In the genomic region with DNA sequence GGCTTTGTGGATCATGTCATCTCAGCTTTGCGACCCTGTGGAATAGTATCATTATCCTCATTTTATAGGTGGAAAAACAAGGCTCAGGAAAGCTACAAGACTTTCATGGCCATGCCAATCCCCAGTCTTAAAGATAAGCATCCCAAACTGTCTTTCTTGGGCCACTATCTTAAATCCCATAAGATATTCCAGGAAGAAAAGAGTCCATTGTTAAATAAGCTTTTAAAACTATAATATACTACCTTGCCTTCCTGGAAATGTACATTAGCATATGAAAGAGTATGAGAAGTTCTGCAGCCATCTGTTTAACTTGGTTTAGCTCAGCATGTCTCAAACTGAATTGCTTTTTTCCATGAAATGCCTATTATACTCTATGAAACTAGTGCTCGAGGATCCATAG, we compare ENCODE assay signal across 20 cellular contexts.
"Had no signal": no experiment of that assay in that cellular context is flagged by ENCODE, and none has a peak within 500 bp of the region (broad histone marks: within the 10 kb centered on the region; RNA-seq: fewer than 3 reads in every experiment).

No MANE protein-coding gene starts in this region.

- H3K9me3 Mint-ChIP-seq: activated CD4-positive, alpha-beta T cell treated with anti-CD3 and anti-CD28 coated beads, Interleukin-2, amount 10 ng/mL, durations not matched to agents 24 days and 14 days; activated naive CD4-positive, alpha-beta T cell treated with anti-CD3 and anti-CD28 coated beads, Interleukin-2, amount 50 U/mL, for 24 hours had no signal

- H3K4me3 Mint-ChIP-seq: activated CD4-positive, alpha-beta memory T cell treated with anti-CD3 and anti-CD28 coated beads for 36 hours; activated CD4-positive, alpha-beta T cell treated with anti-CD3 and anti-CD28 coated beads, Interleukin-2, amount 10 ng/mL, durations not matched to agents 24 days and 14 days; activated naive CD4-positive, alpha-beta T cell treated with anti-CD3 and anti-CD28 coated beads, Interleukin-2, amount 50 U/mL, for 24 hours; nephron progenitor cell; T-helper 17 cell had no signal

- H3K4me3 ChIP-seq: heart left ventricle, lower lobe of right lung, spleen, tibial nerve had no signal

- H3K27ac Mint-ChIP-seq: activated CD4-positive, alpha-beta memory T cell treated with anti-CD3 and anti-CD28 coated beads for 36 hours; activated CD4-positive, alpha-beta T cell treated with anti-CD3 and anti-CD28 coated beads, Interleukin-2, amount 10 ng/mL, durations not matched to agents 24 days and 14 days; activated naive CD4-positive, alpha-beta T cell treated with anti-CD3 and anti-CD28 coated beads, Interleukin-2, amount 50 U/mL, for 24 hours; nephron progenitor cell; T-helper 17 cell had no signal

- H3K27ac ChIP-seq: heart left ventricle, lower lobe of right lung, spleen, tibial nerve had no signal

- H3K9me3 ChIP-seq: lower lobe of right lung had no signal

- H3K36me3 ChIP-seq: lower lobe of right lung, spleen, tibial nerve had no signal

- H3K27me3 Mint-ChIP-seq: activated CD4-positive, alpha-beta memory T cell treated with anti-CD3 and anti-CD28 coated beads for 36 hours; activated naive CD4-positive, alpha-beta T cell treated with anti-CD3 and anti-CD28 coated beads, Interleukin-2, amount 50 U/mL, for 24 hours; T-helper 17 cell had no signal

- DNase-seq: activated CD4-positive, alpha-beta memory T cell treated with anti-CD3 and anti-CD28 coated beads for 36 hours; activated CD4-positive, alpha-beta T cell treated with anti-CD3 and anti-CD28 coated beads, Interleukin-2, amount 10 ng/mL, durations not matched to agents 24 days and 14 days; activated CD4-positive, CD25-positive, alpha-beta regulatory T cell treated with anti-CD3 and anti-CD28 coated beads, Interleukin-2, amount 50 U/mL, for 72 hours; activated CD8-positive, alpha-beta memory T cell treated with anti-CD3 and anti-CD28 coated beads, Interleukin-2, amount 50 U/mL, for 4 hours; activated gamma-delta T cell; activated T-cell treated with anti-CD3 and anti-CD28 coated beads, Interleukin-2, amount 50 U/mL, for 1 hour; effector CD8-positive, alpha-beta T cell; erythroblast; foreskin fibroblast; heart left ventricle; lower lobe of right lung; mesendoderm; nephron progenitor cell; occipital lobe; right cardiac atrium; spleen; stimulated activated naive CD4-positive, alpha-beta T cell; T-helper 17 cell had no signal

- H3K27me3 ChIP-seq: heart left ventricle, spleen, tibial nerve had no signal

- ATAC-seq: heart left ventricle, lower lobe of right lung, right cardiac atrium, T-helper 17 cell had no signal
